ENCODE assay signal across 16 cellular contexts in genomic region chr4:6730603-6731300, GRCh38. TPM values are rescaled to one million over a fixed set of nuclear protein-coding genes. Genes with fewer than 3 reads are reported as not detected.
DNase-seq lines count a peak whose midpoint lies in the region; ATAC-seq and TF ChIP-seq lines count a peak whose summit lies in the region.
"Had no signal": no experiment of that assay in that cellular context is flagged by ENCODE, and none has a peak within 500 bp of the region (broad histone marks: within the 10 kb centered on the region; RNA-seq: fewer than 3 reads in every experiment).

No MANE protein-coding gene starts in this region.

- CTCF ChIA-PET in activated CD8-positive, alpha-beta T cell treated with anti-CD3 and anti-CD28 coated beads for 36 hours (lab: Charles Lee) = interaction anchor here (1.1 kb wide), 1 partner anchor 143 kb away, joined by 5 read pairs; no protein-coding TSS in a partner anchor
- CTCF ChIA-PET in activated CD8-positive, alpha-beta T cell treated with anti-CD3 and anti-CD28 coated beads, Interleukin-2, amount 10 ng/mL, durations not matched to agents 7 days and 5 days (lab: Charles Lee) = interaction anchor here (0.7 to 1.5 kb wide), 3 partner anchors 8 to 142 kb away, joined by 3 to 4 read pairs (median 3); no protein-coding TSS in a partner anchor

- no peak overlapping the region for H3K4me3 Mint-ChIP-seq in activated CD8-positive, alpha-beta T cell treated with anti-CD3 and anti-CD28 coated beads for 36 hours
- no peak overlapping the region for H3K4me3 Mint-ChIP-seq in activated CD8-positive, alpha-beta T cell treated with anti-CD3 and anti-CD28 coated beads, Interleukin-2, amount 10 ng/mL, durations not matched to agents 7 days and 5 days
- no peak overlapping the region for H3K4me3 Mint-ChIP-seq in stimulated activated effector memory CD8-positive, alpha-beta T cell treated with anti-CD3 and anti-CD28 coated beads, Interleukin-12 subunit alpha, Interleukin-12 subunit beta, amount 100 ng/mL, for 72 hours
- no peak overlapping the region for H3K4me3 Mint-ChIP-seq in activated T-cell treated with anti-CD3 and anti-CD28 coated beads, Interleukin-2, amount 50 U/mL, for 72 hours
- H3K4me3 Mint-ChIP-seq: activated B cell treated with CpG ODN at 0.5 μM for 24 hours; activated naive CD8-positive, alpha-beta T cell treated with anti-CD3 and anti-CD28 coated beads for 36 hours; central memory CD8-positive, alpha-beta T cell had no signal

- H3K27ac Mint-ChIP-seq in activated CD8-positive, alpha-beta T cell treated with anti-CD3 and anti-CD28 coated beads for 36 hours = no peak overlapping the region
- H3K27ac Mint-ChIP-seq in activated CD8-positive, alpha-beta T cell treated with anti-CD3 and anti-CD28 coated beads, Interleukin-2, amount 10 ng/mL, durations not matched to agents 7 days and 5 days = no peak overlapping the region
- H3K27ac Mint-ChIP-seq in stimulated activated effector memory CD8-positive, alpha-beta T cell treated with anti-CD3 and anti-CD28 coated beads, Interleukin-12 subunit alpha, Interleukin-12 subunit beta, amount 100 ng/mL, for 72 hours = no peak overlapping the region
- H3K27ac Mint-ChIP-seq in activated T-cell treated with anti-CD3 and anti-CD28 coated beads, Interleukin-2, amount 50 U/mL, for 72 hours = no peak overlapping the region
- H3K27ac Mint-ChIP-seq: activated B cell treated with CpG ODN at 0.5 μM for 24 hours; activated naive CD8-positive, alpha-beta T cell treated with anti-CD3 and anti-CD28 coated beads for 36 hours; progenitor cell of endocrine pancreas had no signal

- H3K9me3 Mint-ChIP-seq in activated CD8-positive, alpha-beta T cell treated with anti-CD3 and anti-CD28 coated beads for 36 hours = no peaks in the 10 kb centered on the region
- no peaks in the 10 kb centered on the region for H3K9me3 Mint-ChIP-seq in activated CD8-positive, alpha-beta T cell treated with anti-CD3 and anti-CD28 coated beads, Interleukin-2, amount 10 ng/mL, durations not matched to agents 7 days and 5 days (ENCODE audit: insufficient read depth)
- H3K9me3 Mint-ChIP-seq in stimulated activated effector memory CD8-positive, alpha-beta T cell treated with anti-CD3 and anti-CD28 coated beads, Interleukin-12 subunit alpha, Interleukin-12 subunit beta, amount 100 ng/mL, for 72 hours = no peaks in the 10 kb centered on the region
- H3K9me3 Mint-ChIP-seq in activated T-cell treated with anti-CD3 and anti-CD28 coated beads, Interleukin-2, amount 50 U/mL, for 72 hours = no peaks in the 10 kb centered on the region
- H3K9me3 Mint-ChIP-seq: activated B cell treated with CpG ODN at 0.5 μM for 24 hours; activated naive CD8-positive, alpha-beta T cell treated with anti-CD3 and anti-CD28 coated beads for 36 hours; central memory CD8-positive, alpha-beta T cell had no signal

- no peaks in the 10 kb centered on the region for H3K27me3 Mint-ChIP-seq in activated CD8-positive, alpha-beta T cell treated with anti-CD3 and anti-CD28 coated beads for 36 hours
- peaks cover 3% of the 10 kb centered on the region for H3K27me3 Mint-ChIP-seq in activated CD8-positive, alpha-beta T cell treated with anti-CD3 and anti-CD28 coated beads, Interleukin-2, amount 10 ng/mL, durations not matched to agents 7 days and 5 days (ENCODE audit: low read depth)
- no peaks in the 10 kb centered on the region for H3K27me3 Mint-ChIP-seq in activated T-cell treated with anti-CD3 and anti-CD28 coated beads, Interleukin-2, amount 50 U/mL, for 72 hours (ENCODE audit: low read depth)
- H3K27me3 Mint-ChIP-seq: activated naive CD8-positive, alpha-beta T cell treated with anti-CD3 and anti-CD28 coated beads for 36 hours had no signal

- no peak for ATAC-seq in activated CD8-positive, alpha-beta T cell treated with anti-CD3 and anti-CD28 coated beads for 36 hours
- no peak for ATAC-seq in activated CD8-positive, alpha-beta T cell treated with anti-CD3 and anti-CD28 coated beads, Interleukin-2, amount 10 ng/mL, durations not matched to agents 7 days and 5 days
- ATAC-seq in stimulated activated effector memory CD8-positive, alpha-beta T cell treated with anti-CD3 and anti-CD28 coated beads, Interleukin-12 subunit alpha, Interleukin-12 subunit beta, amount 100 ng/mL, for 72 hours = no peak
- ATAC-seq in activated T-cell treated with anti-CD3 and anti-CD28 coated beads, Interleukin-2, amount 50 U/mL, for 72 hours (replicated peaks in 1 of 2) = no peak
- ATAC-seq: SK-N-SH treated with all-trans-retinoic acid at 6 μM for 48 hours had no signal

- POLR2A ChIA-PET in activated CD8-positive, alpha-beta T cell treated with anti-CD3 and anti-CD28 coated beads for 36 hours (lab: Charles Lee) = interaction anchor here (1.9 kb wide), 1 partner anchor 15 kb away, joined by 4 read pairs; the partner anchor contains the start of gene BLOC1S4
- POLR2A ChIA-PET in activated CD8-positive, alpha-beta T cell treated with anti-CD3 and anti-CD28 coated beads, Interleukin-2, amount 10 ng/mL, durations not matched to agents 7 days and 5 days (lab: Charles Lee) = no interaction called here

- peaks cover 5% of the 10 kb centered on the region for H3K4me1 Mint-ChIP-seq in activated CD8-positive, alpha-beta T cell treated with anti-CD3 and anti-CD28 coated beads for 36 hours (ENCODE audit: low read depth)
- H3K4me1 Mint-ChIP-seq in activated CD8-positive, alpha-beta T cell treated with anti-CD3 and anti-CD28 coated beads, Interleukin-2, amount 10 ng/mL, durations not matched to agents 7 days and 5 days (ENCODE audit: low read depth) = peaks cover 5% of the 10 kb centered on the region
- H3K4me1 Mint-ChIP-seq in stimulated activated effector memory CD8-positive, alpha-beta T cell treated with anti-CD3 and anti-CD28 coated beads, Interleukin-12 subunit alpha, Interleukin-12 subunit beta, amount 100 ng/mL, for 72 hours = peaks cover 13% of the 10 kb centered on the region
- H3K4me1 Mint-ChIP-seq in activated T-cell treated with anti-CD3 and anti-CD28 coated beads, Interleukin-2, amount 50 U/mL, for 72 hours (ENCODE audit: low read depth) = peaks cover 11% of the 10 kb centered on the region
- H3K4me1 Mint-ChIP-seq: activated B cell treated with CpG ODN at 0.5 μM for 24 hours; central memory CD8-positive, alpha-beta T cell had no signal

- DNase-seq in activated CD8-positive, alpha-beta T cell treated with anti-CD3 and anti-CD28 coated beads for 36 hours = peak; percentile 40
- DNase-seq in activated CD8-positive, alpha-beta T cell treated with anti-CD3 and anti-CD28 coated beads, Interleukin-2, amount 10 ng/mL, durations not matched to agents 7 days and 5 days = no peak
- peak; percentile 98 for DNase-seq in OCI-M1 (lab: John Stamatoyannopoulos, UW)
- DNase-seq in fibroblast of villous mesenchyme (ENCODE audit: low read depth) = peak; percentile 24
- DNase-seq in substantia nigra (lab: John Stamatoyannopoulos, UW) = peak in 1 of 49 donors; percentile 29
- no peak for DNase-seq in T-helper 9 cell
- no peak for DNase-seq in stimulated activated effector memory CD8-positive, alpha-beta T cell treated with anti-CD3 and anti-CD28 coated beads, Interleukin-12 subunit alpha, Interleukin-12 subunit beta, amount 100 ng/mL, for 72 hours (ENCODE audit: low spot score in 2 of 2)
- no peak for DNase-seq in activated T-cell treated with anti-CD3 and anti-CD28 coated beads, Interleukin-2, amount 50 U/mL, for 72 hours
- DNase-seq: activated B cell treated with CpG ODN at 0.5 μM for 24 hours; activated naive CD8-positive, alpha-beta T cell treated with anti-CD3 and anti-CD28 coated beads for 36 hours; NCI-H446; stimulated activated CD4-positive, alpha-beta T cell treated with anti-CD3 and anti-CD28 coated beads, Interleukin-1b, Interleukin-23, amount 100 ng/mL, for 48 hours had no signal

- H3K27ac ChIP-seq in substantia nigra (ENCODE audit: low read depth, low read length, poor library complexity, severe bottlenecking) = peak overlapping the region; percentile 64

- no peak for TF ChIP-seq CTCF in activated CD8-positive, alpha-beta T cell treated with anti-CD3 and anti-CD28 coated beads for 36 hours (IDR thresholded peaks at IDR 0.05)
- TF ChIP-seq CTCF in fibroblast of villous mesenchyme (IDR thresholded peaks at IDR 0.05; ENCODE audit: insufficient read depth, low read depth, low read length) = no peak

- no peak overlapping the region for H3K4me3 ChIP-seq in fibroblast of villous mesenchyme (ENCODE audit: low read depth, low read length)

- H3K36me3 Mint-ChIP-seq in activated CD8-positive, alpha-beta T cell treated with anti-CD3 and anti-CD28 coated beads for 36 hours (ENCODE audit: low read depth) = no peaks in the 10 kb centered on the region
- no peaks in the 10 kb centered on the region for H3K36me3 Mint-ChIP-seq in activated CD8-positive, alpha-beta T cell treated with anti-CD3 and anti-CD28 coated beads, Interleukin-2, amount 10 ng/mL, durations not matched to agents 7 days and 5 days (ENCODE audit: low read depth)
- peaks cover 6% of the 10 kb centered on the region for H3K36me3 Mint-ChIP-seq in stimulated activated effector memory CD8-positive, alpha-beta T cell treated with anti-CD3 and anti-CD28 coated beads, Interleukin-12 subunit alpha, Interleukin-12 subunit beta, amount 100 ng/mL, for 72 hours
- H3K36me3 Mint-ChIP-seq in activated T-cell treated with anti-CD3 and anti-CD28 coated beads, Interleukin-2, amount 50 U/mL, for 72 hours (ENCODE audit: insufficient read depth in 2 of 2) = no peaks in the 10 kb centered on the region
- H3K36me3 Mint-ChIP-seq: activated naive CD8-positive, alpha-beta T cell treated with anti-CD3 and anti-CD28 coated beads for 36 hours had no signal

- intact Hi-C loops in activated CD8-positive, alpha-beta T cell treated with anti-CD3 and anti-CD28 coated beads for 36 hours (cut with micrococcal nuclease) = no loop called here

RNA-seq across cellular contexts. Expression of gene BLOC1S4, which starts 14.8 kb away (rescaled TPM):
- 10 to 100 TPM; 19.1 to 21.8 TPM for total RNA-seq in activated CD8-positive, alpha-beta T cell treated with anti-CD3 and anti-CD28 coated beads for 36 hours
- total RNA-seq in activated CD8-positive, alpha-beta T cell treated with anti-CD3 and anti-CD28 coated beads, Interleukin-2, amount 10 ng/mL, durations not matched to agents 7 days and 5 days = 10 to 100 TPM; 19.6 to 21.5 TPM
- 10.4 and 12.6 TPM in 2 replicates for total RNA-seq in fibroblast of villous mesenchyme
- 10 to 100 TPM; 14.1 to 14.6 TPM for total RNA-seq in activated T-cell treated with anti-CD3 and anti-CD28 coated beads, Interleukin-2, amount 50 U/mL, for 72 hours

RNA-seq across cellular contexts. Expression of gene MRFAP1L1, which starts 21.1 kb away (rescaled TPM):
- total RNA-seq in activated CD8-positive, alpha-beta T cell treated with anti-CD3 and anti-CD28 coated beads for 36 hours = 10 to 100 TPM; 36.7 to 39.2 TPM
- total RNA-seq in activated CD8-positive, alpha-beta T cell treated with anti-CD3 and anti-CD28 coated beads, Interleukin-2, amount 10 ng/mL, durations not matched to agents 7 days and 5 days = 10 to 100 TPM; 65.5 to 67.4 TPM
- total RNA-seq in fibroblast of villous mesenchyme = 34.1 and 42.7 TPM in 2 replicates
- 10 to 100 TPM; 53.3 to 57.7 TPM for total RNA-seq in activated T-cell treated with anti-CD3 and anti-CD28 coated beads, Interleukin-2, amount 50 U/mL, for 72 hours

RNA-seq across cellular contexts. Expression of gene S100P, which starts 37.1 kb away (rescaled TPM):
- 1 to 10 TPM; 3.4 to 4.3 TPM for total RNA-seq in activated CD8-positive, alpha-beta T cell treated with anti-CD3 and anti-CD28 coated beads for 36 hours
- total RNA-seq in activated CD8-positive, alpha-beta T cell treated with anti-CD3 and anti-CD28 coated beads, Interleukin-2, amount 10 ng/mL, durations not matched to agents 7 days and 5 days = 1 to 10 TPM; 8.3 to 8.5 TPM
- total RNA-seq in fibroblast of villous mesenchyme = not detected in 2 replicates
- total RNA-seq in activated T-cell treated with anti-CD3 and anti-CD28 coated beads, Interleukin-2, amount 50 U/mL, for 72 hours = 10 to 100 TPM; 18.0 to 84.6 TPM
- total RNA-seq: activated B cell treated with CpG ODN at 0.5 μM for 24 hours, OCI-LY7 had no signal

RNA-seq across cellular contexts. Expression of gene KIAA0232, which starts 51.8 kb away (rescaled TPM):
- total RNA-seq in activated CD8-positive, alpha-beta T cell treated with anti-CD3 and anti-CD28 coated beads for 36 hours = 10 to 100 TPM; 12.8 to 13.3 TPM
- 10 to 100 TPM; 18.4 to 19.5 TPM for total RNA-seq in activated CD8-positive, alpha-beta T cell treated with anti-CD3 and anti-CD28 coated beads, Interleukin-2, amount 10 ng/mL, durations not matched to agents 7 days and 5 days
- total RNA-seq in fibroblast of villous mesenchyme = 23.2 and 29.8 TPM in 2 replicates
- 10 to 100 TPM; 16.8 to 19.5 TPM for total RNA-seq in activated T-cell treated with anti-CD3 and anti-CD28 coated beads, Interleukin-2, amount 50 U/mL, for 72 hours

Comparison
In these comparisons a context has a peak if more than half of its experiments do, and no peak if none do; other contexts are left out.
1. DNase-seq: peak in activated CD8-positive, alpha-beta T cell treated with anti-CD3 and anti-CD28 coated beads for 36 hours (single experiment), OCI-M1 (single experiment) and fibroblast of villous mesenchyme (single experiment); none in activated CD8-positive, alpha-beta T cell treated with anti-CD3 and anti-CD28 coated beads, Interleukin-2, amount 10 ng/mL, durations not matched to agents 7 days and 5 days (single experiment), T-helper 9 cell (single experiment), stimulated activated effector memory CD8-positive, alpha-beta T cell treated with anti-CD3 and anti-CD28 coated beads, Interleukin-12 subunit alpha, Interleukin-12 subunit beta, amount 100 ng/mL, for 72 hours (0 of 2) and activated T-cell treated with anti-CD3 and anti-CD28 coated beads, Interleukin-2, amount 50 U/mL, for 72 hours (0 of 2).